20 cellular contexts compared by ENCODE assay signal in the genomic region with DNA sequence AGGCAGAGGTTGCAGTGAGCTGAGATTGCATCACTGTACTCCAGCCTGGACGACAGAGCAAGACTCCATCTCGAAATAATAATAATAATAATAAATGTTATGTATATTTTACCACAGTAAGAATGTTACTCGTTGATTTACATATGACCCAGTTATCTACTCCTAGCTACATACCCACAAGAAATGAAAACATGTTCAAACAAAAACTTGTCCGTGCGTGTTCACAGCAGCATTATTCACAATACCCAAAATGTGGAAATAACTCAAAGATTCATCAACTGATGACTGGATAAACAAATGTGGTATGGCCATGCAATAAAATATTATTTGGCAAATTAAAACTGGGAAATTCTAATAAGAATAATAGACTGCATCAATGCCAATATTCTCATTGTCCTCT. TPM values are rescaled to one million over a fixed set of nuclear protein-coding genes. Genes with fewer than 3 reads are reported as not detected.
DNase-seq lines count a peak whose midpoint lies in the region; ATAC-seq, FAIRE-seq and TF ChIP-seq lines count a peak whose summit lies in the region.
"Had no signal": no experiment of that assay in that cellular context is flagged by ENCODE, and none has a peak within 500 bp of the region (broad histone marks: within the 10 kb centered on the region; RNA-seq: fewer than 3 reads in every experiment).

No MANE protein-coding gene starts in this region.

- intact Hi-C loops in MCF 10A (cut with micrococcal nuclease), result no loop called here
- intact Hi-C loops in breast epithelium (cut with DNase I; ENCODE audit: low total_unique reads), result no loop called here

- peak; percentile 46 for DNase-seq in MCF 10A (ENCODE audit: unreplicated experiment)
- DNase-seq in breast epithelium (ENCODE audit: low spot score in 2 of 2), result no peak
- peak; percentile 55 for DNase-seq in epithelial cell of prostate (ENCODE audit: low read depth, low spot score)
- DNase-seq in activated CD8-positive, alpha-beta memory T cell treated with anti-CD3 and anti-CD28 coated beads, Interleukin-2, amount 10 ng/mL, durations not matched to agents 7 days and 5 days, result no peak
- no peak for DNase-seq in activated gamma-delta T cell (lab: John Stamatoyannopoulos, UW)
- no peak for DNase-seq in DMS79 treated with DMSO at 0.1 percent for 48 hours (lab: John Stamatoyannopoulos, UW)
- DNase-seq: AML-193; Caco-2; CD4-positive, alpha-beta T cell; DMS153; DMS79; GF-D8; H9 had no signal

- TF ChIP-seq CTCF in MCF 10A (IDR thresholded peaks at IDR 0.05; ENCODE audit: unreplicated experiment), result no peak
- TF ChIP-seq CTCF in breast epithelium (IDR thresholded peaks at IDR 0.05), result no peak

- no peak overlapping the region for H3K4me3 Mint-ChIP-seq in MCF 10A (ENCODE audit: unreplicated experiment)
- H3K4me3 Mint-ChIP-seq in activated CD8-positive, alpha-beta memory T cell treated with anti-CD3 and anti-CD28 coated beads, Interleukin-2, amount 10 ng/mL, durations not matched to agents 7 days and 5 days, result no peak overlapping the region
- H3K4me3 Mint-ChIP-seq: CD4-positive, alpha-beta T cell; H9 had no signal

- no peaks in the 10 kb centered on the region for H3K4me1 ChIP-seq in breast epithelium
- H3K4me1 ChIP-seq: Caco-2 had no signal

- H3K36me3 ChIP-seq in breast epithelium, result no peaks in the 10 kb centered on the region

- H3K9me3 ChIP-seq in breast epithelium, result no peaks in the 10 kb centered on the region
- H3K9me3 ChIP-seq: A549, Caco-2 had no signal

- BruUV-seq in MCF 10A (replicated peaks; lab: Mats Ljungman, UMichigan), result no TSS peak

- CTCF ChIA-PET in MCF 10A (lab: Yijun Ruan, JAX), result interaction anchor here (0.6 to 1.5 kb wide), 6 partner anchors 31 to 420 kb away, joined by 3 to 5 read pairs (median 4); a partner anchor contains a TSS
- CTCF ChIA-PET in activated CD8-positive, alpha-beta memory T cell treated with anti-CD3 and anti-CD28 coated beads, Interleukin-2, amount 10 ng/mL, durations not matched to agents 7 days and 5 days (lab: Charles Lee), result no interaction called here

- H3K36me3 Mint-ChIP-seq in MCF 10A (ENCODE audit: insufficient read depth, unreplicated experiment), result peaks cover 80% of the 10 kb centered on the region
- H3K36me3 Mint-ChIP-seq in activated CD8-positive, alpha-beta memory T cell treated with anti-CD3 and anti-CD28 coated beads, Interleukin-2, amount 10 ng/mL, durations not matched to agents 7 days and 5 days, result peaks cover 28% of the 10 kb centered on the region

- ATAC-seq in HG02885 (IDR thresholded peaks at IDR 0.05; ENCODE audit: poor library complexity, unreplicated experiment), result no peak
- no peak for ATAC-seq in activated CD8-positive, alpha-beta memory T cell treated with anti-CD3 and anti-CD28 coated beads, Interleukin-2, amount 10 ng/mL, durations not matched to agents 7 days and 5 days
- ATAC-seq: A549 had no signal

- H3K9me3 Mint-ChIP-seq in MCF 10A (ENCODE audit: unreplicated experiment), result no peaks in the 10 kb centered on the region
- no peaks in the 10 kb centered on the region for H3K9me3 Mint-ChIP-seq in activated CD8-positive, alpha-beta memory T cell treated with anti-CD3 and anti-CD28 coated beads, Interleukin-2, amount 10 ng/mL, durations not matched to agents 7 days and 5 days (ENCODE audit: low read depth)
- H3K9me3 Mint-ChIP-seq: CD4-positive, alpha-beta T cell had no signal

- no peaks in the 10 kb centered on the region for H3K27me3 ChIP-seq in breast epithelium

- no peak overlapping the region for H3K4me3 ChIP-seq in breast epithelium
- H3K4me3 ChIP-seq: A549 had no signal

- FAIRE-seq in TTC549 (lab: Jason Lieb, UNC), result peak; percentile 26
- FAIRE-seq: A549, H1 had no signal

- POLR2A ChIA-PET in MCF 10A (lab: Yijun Ruan, JAX), result interaction anchor here (0.5 to 9.8 kb wide), 15 partner anchors 10 to 394 kb away, joined by 3 to 54 read pairs (median 6); a partner anchor contains a TSS

- H3K27ac Mint-ChIP-seq in MCF 10A (ENCODE audit: low read depth, unreplicated experiment), result peak overlapping the region; percentile 65
- H3K27ac Mint-ChIP-seq in activated CD8-positive, alpha-beta memory T cell treated with anti-CD3 and anti-CD28 coated beads, Interleukin-2, amount 10 ng/mL, durations not matched to agents 7 days and 5 days, result no peak overlapping the region
- H3K27ac Mint-ChIP-seq: CD4-positive, alpha-beta T cell; H9 had no signal

- peaks cover 13% of the 10 kb centered on the region for H3K4me1 Mint-ChIP-seq in MCF 10A (ENCODE audit: insufficient read depth, unreplicated experiment)
- H3K4me1 Mint-ChIP-seq in activated CD8-positive, alpha-beta memory T cell treated with anti-CD3 and anti-CD28 coated beads, Interleukin-2, amount 10 ng/mL, durations not matched to agents 7 days and 5 days, result no peaks in the 10 kb centered on the region
- H3K4me1 Mint-ChIP-seq: H9 had no signal

- no peaks in the 10 kb centered on the region for H3K27me3 Mint-ChIP-seq in MCF 10A (ENCODE audit: insufficient read depth, unreplicated experiment)
- H3K27me3 Mint-ChIP-seq in activated CD8-positive, alpha-beta memory T cell treated with anti-CD3 and anti-CD28 coated beads, Interleukin-2, amount 10 ng/mL, durations not matched to agents 7 days and 5 days, result no peaks in the 10 kb centered on the region
- H3K27me3 Mint-ChIP-seq: CD4-positive, alpha-beta T cell had no signal

- H3K27ac ChIP-seq in breast epithelium (no peak overlapping the region), epithelial cell of prostate (peak overlapping the region; percentile 54)
- H3K27ac ChIP-seq: 22Rv1, A549, C4-2B had no signal

- TF ChIP-seq POLR2A in breast epithelium (IDR thresholded peaks at IDR 0.05), result no peak

RNA-seq across cellular contexts. Expression of a gene that starts 31.7 kb away (rescaled TPM):
- total RNA-seq in MCF 10A (2022) (261 and 294 TPM in 2 replicates), breast epithelium (100 to 1,000 TPM; 187 to 273 (median 194) TPM)
- total RNA-seq in activated CD8-positive, alpha-beta memory T cell treated with anti-CD3 and anti-CD28 coated beads, Interleukin-2, amount 10 ng/mL, durations not matched to agents 7 days and 5 days, result 100 to 1,000 TPM; 202 to 252 TPM

RNA-seq across cellular contexts. Expression of a gene that starts 35.8 kb away (rescaled TPM):
- total RNA-seq in MCF 10A (2022) (68.5 and 76.9 TPM in 2 replicates), breast epithelium (10 to 100 TPM; 22.2 to 44.3 (median 31.8) TPM)
- total RNA-seq in activated CD8-positive, alpha-beta memory T cell treated with anti-CD3 and anti-CD28 coated beads, Interleukin-2, amount 10 ng/mL, durations not matched to agents 7 days and 5 days, result 10 to 100 TPM; 20.7 to 22.6 TPM

RNA-seq across cellular contexts. Expression of a gene that starts 59.5 kb away (rescaled TPM):
- total RNA-seq in MCF 10A (2022), result not detected in 2 replicates
- total RNA-seq in breast epithelium, result under 1 TPM in 2 of 3 donors, not detected in 1; 0.48 to 0.66 TPM
- total RNA-seq in activated CD8-positive, alpha-beta memory T cell treated with anti-CD3 and anti-CD28 coated beads, Interleukin-2, amount 10 ng/mL, durations not matched to agents 7 days and 5 days, result under 1 TPM in 1 of 2 experiments, not detected in 1; 0.26 TPM
- total RNA-seq: Caco-2; CD4-positive, alpha-beta T cell; H1; H9; HT-29 had no signal

Comparison
In these comparisons a context has a peak if more than half of its experiments do, and no peak if none do; other contexts are left out.
1. DNase-seq: peak in MCF 10A (single experiment) and epithelial cell of prostate (single experiment); none in breast epithelium (0 of 2), activated CD8-positive, alpha-beta memory T cell treated with anti-CD3 and anti-CD28 coated beads, Interleukin-2, amount 10 ng/mL, durations not matched to agents 7 days and 5 days (single experiment), activated gamma-delta T cell (single experiment) and DMS79 treated with DMSO at 0.1 percent for 48 hours (single experiment).